ENCODE assay signal across 9 cellular contexts in genomic region chr4:54784188-54784671, GRCh38.
DNase-seq lines count a peak whose midpoint lies in the region; ATAC-seq and TF ChIP-seq lines count a peak whose summit lies in the region.
"Had no signal": no experiment of that assay in that cellular context is flagged by ENCODE, and none has a peak within 500 bp of the region (broad histone marks: within the 10 kb centered on the region; RNA-seq: fewer than 3 reads in every experiment).

No MANE protein-coding gene starts in this region.

- H3K27ac ChIP-seq in Peyer's patch, result peak overlapping the region; percentile 6 to 68 (median 41)

- ATAC-seq in omental fat pad (ENCODE audit: low FRiP score) (peak; percentile 58), HG03378 (IDR thresholded peaks at IDR 0.05; ENCODE audit: unreplicated experiment) (no peak), T-helper 17 cell (no peak)

- DNase-seq in Ammon's horn (ENCODE audit: low spot score), result peak; percentile 94
- DNase-seq in Peyer's patch, result peak; percentile 30 to 83 (median 60)
- DNase-seq in foreskin fibroblast, result peak; percentile 88 to 98
- no peak for DNase-seq in omental fat pad (ENCODE audit: low spot score)
- DNase-seq in T-helper 17 cell, result no peak
- no peak for DNase-seq in HT-29 (ENCODE audit: low spot score)
- no peak for DNase-seq in stimulated activated CD4-positive, alpha-beta T cell treated with anti-CD3 and anti-CD28 coated beads, Interleukin-2, amount 100 ng/mL, for 48 hours
- DNase-seq: DMS79 treated with DMSO at 0.1 percent for 48 hours had no signal

- peaks cover 6% of the 10 kb centered on the region for H3K4me1 Mint-ChIP-seq in T-helper 17 cell

- no peaks in the 10 kb centered on the region for H3K36me3 ChIP-seq in Peyer's patch

- H3K27me3 Mint-ChIP-seq in T-helper 17 cell, result no peaks in the 10 kb centered on the region

- no peak for TF ChIP-seq CTCF in Peyer's patch (IDR thresholded peaks at IDR 0.05)
- TF ChIP-seq CTCF in foreskin fibroblast (IDR thresholded peaks at IDR 0.05; ENCODE audit: low read depth, low read length), result no peak
- no peak for TF ChIP-seq CTCF in omental fat pad (IDR thresholded peaks at IDR 0.05)

- H3K27ac Mint-ChIP-seq in T-helper 17 cell, result no peak overlapping the region

- no peaks in the 10 kb centered on the region for H3K36me3 Mint-ChIP-seq in T-helper 17 cell (ENCODE audit: low read depth)

- peaks cover 0 to 4% (median 0%) of the 10 kb centered on the region in 4 donors for H3K4me1 ChIP-seq in Peyer's patch

- H3K4me3 ChIP-seq in Peyer's patch (no peak overlapping the region), foreskin fibroblast (ENCODE audit: low read depth in 1 of 2, low read length in 2 of 2) (no peak overlapping the region)

- H3K27me3 ChIP-seq in Peyer's patch, result no peaks in the 10 kb centered on the region

- no peak overlapping the region for H3K4me3 Mint-ChIP-seq in T-helper 17 cell

- no peaks in the 10 kb centered on the region for H3K9me3 ChIP-seq in Peyer's patch
- H3K9me3 ChIP-seq in T-helper 17 cell (ENCODE audit: control insufficient read depth, low read length, poor library complexity, severe bottlenecking), result no peaks in the 10 kb centered on the region

- no peak for TF ChIP-seq POLR2A in Peyer's patch (IDR thresholded peaks at IDR 0.05)

Comparison
In these comparisons a context has a peak if more than half of its experiments do, and no peak if none do; other contexts are left out.
1. DNase-seq: peak in Ammon's horn (single experiment), Peyer's patch (3 of 3) and foreskin fibroblast (2 of 2); none in omental fat pad (single experiment), T-helper 17 cell (0 of 3), HT-29 (single experiment) and stimulated activated CD4-positive, alpha-beta T cell treated with anti-CD3 and anti-CD28 coated beads, Interleukin-2, amount 100 ng/mL, for 48 hours (0 of 2).